23 cellular contexts compared by ENCODE assay signal in the genomic region with DNA sequence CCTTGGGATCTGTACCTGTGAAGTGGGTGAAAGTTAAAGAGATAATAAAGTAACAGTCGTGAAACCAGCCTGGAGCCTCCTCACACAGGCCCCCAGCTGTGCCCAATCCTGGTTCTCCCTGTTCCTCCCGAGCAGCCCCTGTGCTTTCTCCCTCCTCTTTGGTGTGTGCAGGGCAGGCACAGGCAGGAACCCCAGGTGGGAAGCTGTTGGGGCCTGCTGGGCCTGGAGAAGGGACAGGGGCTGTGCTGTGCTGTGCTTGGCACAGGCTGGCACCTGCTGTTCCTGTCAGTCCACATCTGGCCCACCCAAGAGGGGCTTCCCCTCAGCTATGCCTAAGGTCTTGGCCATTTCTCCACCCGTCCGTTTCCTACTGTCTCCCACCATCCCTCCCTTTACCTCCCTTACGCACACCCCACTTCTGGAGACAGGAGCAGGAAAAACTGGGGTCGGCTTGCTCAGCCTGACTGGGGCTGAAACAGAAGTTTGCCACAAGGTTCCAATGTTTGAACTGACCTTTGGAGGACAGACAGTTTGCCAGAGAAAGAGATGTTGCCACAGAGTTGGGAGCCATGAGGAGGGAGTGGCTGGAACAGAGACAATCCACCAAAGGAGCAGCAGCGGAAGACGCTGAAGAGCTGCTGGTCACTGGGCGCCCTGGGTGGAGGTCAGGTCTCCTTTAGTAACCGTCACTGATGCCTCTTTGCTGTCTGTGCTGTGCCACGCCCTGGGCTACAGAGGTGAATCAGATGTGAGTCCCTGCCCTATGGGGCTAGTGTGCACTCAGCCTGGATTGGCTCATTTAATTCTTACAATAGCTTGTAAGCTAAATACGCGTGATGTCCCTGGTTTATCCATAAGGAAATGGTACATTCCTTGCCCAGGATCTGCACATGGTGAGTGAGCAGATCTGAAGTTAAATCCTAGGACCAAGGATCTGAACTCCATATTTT. TPM values are rescaled to one million over a fixed set of nuclear protein-coding genes. Genes with fewer than 3 reads are reported as not detected.
A peak's percentile ranks its signal among the peaks of the same experiment; 100 is the strongest.
DNase-seq lines count a peak whose midpoint lies in the region; ATAC-seq, FAIRE-seq and TF ChIP-seq lines count a peak whose summit lies in the region.
"Had no signal": no experiment of that assay in that cellular context is flagged by ENCODE, and none has a peak within 500 bp of the region (broad histone marks: within the 10 kb centered on the region; RNA-seq: fewer than 3 reads in every experiment).

No MANE protein-coding gene starts in this region.

- intact Hi-C loops in left ventricle myocardium inferior (cut with micrococcal nuclease) (no loop called here), breast epithelium (cut with DNase I; ENCODE audit: low total_unique reads) (no loop called here), upper lobe of right lung (cut with DNase I) (loop anchor here (10.0 kb wide), 1 partner anchor 120 kb away; no protein-coding TSS in a partner anchor)

- no peaks in the 10 kb centered on the region for H3K9me3 ChIP-seq in cardiac muscle cell (ENCODE audit: low read depth)
- H3K9me3 ChIP-seq in left ventricle myocardium inferior (replicated peaks) = no peaks in the 10 kb centered on the region
- H3K9me3 ChIP-seq in breast epithelium = no peaks in the 10 kb centered on the region
- no peaks in the 10 kb centered on the region for H3K9me3 ChIP-seq in keratinocyte (ENCODE audit: control insufficient read depth, low read depth, low read length)
- H3K9me3 ChIP-seq in upper lobe of right lung = no peaks in the 10 kb centered on the region
- H3K9me3 ChIP-seq: right atrium auricular region, stomach, transverse colon had no signal

- ATAC-seq in upper lobe of right lung = peak; percentile 22
- ATAC-seq in activated CD4-positive, CD25-positive, alpha-beta regulatory T cell treated with anti-CD3 and anti-CD28 coated beads, Interleukin-2, amount 50 U/mL, for 24 hours = no peak
- ATAC-seq: CD8-positive, alpha-beta T cell had no signal

- H3K9me1 ChIP-seq in keratinocyte (ENCODE audit: control insufficient read depth, extremely low read depth, insufficient read depth, low read length) = no peaks in the 10 kb centered on the region

- H3K4me2 ChIP-seq in keratinocyte (ENCODE audit: control insufficient read depth, extremely low read depth, insufficient read depth, low read depth, low read length) = peak overlapping the region; percentile 79

- no peak for TF ChIP-seq POLR2A in breast epithelium (IDR thresholded peaks at IDR 0.05)

- H3K4me3 ChIP-seq in cardiac muscle cell (no peak overlapping the region), left ventricle myocardium inferior (no peak overlapping the region), breast epithelium (no peak overlapping the region), keratinocyte (ENCODE audit: control insufficient read depth in 2 of 3, extremely low read depth in 1 of 3, insufficient read depth in 2 of 3, low read depth in 1 of 3, low read length in 3 of 3) (peak overlapping the region; percentile 42 to 73 (median 65)), upper lobe of right lung (no peak overlapping the region)
- H3K4me3 ChIP-seq: right atrium auricular region, stomach, transverse colon had no signal

- TF ChIP-seq CTCF in cardiac muscle cell (IDR thresholded peaks at IDR 0.05; ENCODE audit: low read depth, low read length) (no peak), left ventricle myocardium inferior (IDR thresholded peaks at IDR 0.05; ENCODE audit: borderline replicate concordance) (no peak), breast epithelium (IDR thresholded peaks at IDR 0.05) (no peak), keratinocyte (optimal IDR thresholded peaks at IDR 0.05 in 1 of 3, IDR thresholded peaks at IDR 0.05 in 1 of 3, conservative IDR thresholded peaks at IDR 0.05 in 1 of 3; ENCODE audit: extremely low read depth in 1 of 3, insufficient read depth in 2 of 3, low read length in 3 of 3) (no peak), upper lobe of right lung (IDR thresholded peaks at IDR 0.05) (no peak)

- no peak overlapping the region for H2AFZ ChIP-seq in keratinocyte (ENCODE audit: control insufficient read depth, low read length)

- peak; percentile 98 for FAIRE-seq in keratinocyte (lab: Jason Lieb, UNC)
- FAIRE-seq: endometrium had no signal

- H4K20me1 ChIP-seq in keratinocyte (ENCODE audit: control insufficient read depth, extremely low read depth, insufficient read depth, low read length) = no peaks in the 10 kb centered on the region

- no peak for DNase-seq in cardiac muscle cell (ENCODE audit: low read depth in 1 of 2, low spot score in 1 of 2)
- no peak for DNase-seq in left ventricle myocardium inferior
- no peak for DNase-seq in breast epithelium (ENCODE audit: low spot score in 2 of 2)
- peak; percentile 92 for DNase-seq in keratinocyte (ENCODE audit: low read depth, low spot score)
- no peak for DNase-seq in upper lobe of right lung
- no peak for DNase-seq in medulla oblongata (ENCODE audit: extremely low spot score)
- no peak for DNase-seq in SW 1271 (lab: John Stamatoyannopoulos, UW)
- DNase-seq: activated naive CD4-positive, alpha-beta T cell treated with anti-CD3 and anti-CD28 coated beads, Interleukin-2, amount 50 U/mL, for 16 hours; AML-193; CD8-positive, alpha-beta T cell; central memory CD4-positive, alpha-beta T cell; DMS153; head of caudate nucleus; MV-4-11; naive B cell; NCI-H526 treated with DMSO at 0.1 percent for 48 hours; stomach; T1000; transverse colon had no signal

- H3K36me3 ChIP-seq in cardiac muscle cell (no peaks in the 10 kb centered on the region), left ventricle myocardium inferior (no peaks in the 10 kb centered on the region), breast epithelium (no peaks in the 10 kb centered on the region), keratinocyte (ENCODE audit: control insufficient read depth in 2 of 2, extremely low read depth in 1 of 2, insufficient read depth in 2 of 2, low read length in 2 of 2) (peaks cover 0 to 5% of the 10 kb centered on the region in 2 experiments), upper lobe of right lung (no peaks in the 10 kb centered on the region)
- H3K36me3 ChIP-seq: right atrium auricular region, transverse colon had no signal

- H3K4me1 ChIP-seq in cardiac muscle cell (ENCODE audit: low read depth) (peaks cover 7% of the 10 kb centered on the region), left ventricle myocardium inferior (no peaks in the 10 kb centered on the region), breast epithelium (no peaks in the 10 kb centered on the region), keratinocyte (ENCODE audit: control insufficient read depth, extremely low read depth, insufficient read depth, low read length) (peaks cover 56% of the 10 kb centered on the region), upper lobe of right lung (peaks cover 6% of the 10 kb centered on the region)
- H3K4me1 ChIP-seq: right atrium auricular region had no signal

- peak overlapping the region; percentile 72 for H3K9ac ChIP-seq in keratinocyte (ENCODE audit: control insufficient read depth, extremely low read depth, insufficient read depth, low read length)

- dilution Hi-C loops in keratinocyte (cut with MboI; ENCODE audit: extremely low pct_ligation_motif_present, low sequenced_read_pairs) = no loop called here

- H3K27me3 ChIP-seq in cardiac muscle cell = no peaks in the 10 kb centered on the region
- no peaks in the 10 kb centered on the region for H3K27me3 ChIP-seq in left ventricle myocardium inferior (ENCODE audit: low read depth)
- H3K27me3 ChIP-seq in breast epithelium = no peaks in the 10 kb centered on the region
- H3K27me3 ChIP-seq in keratinocyte (ENCODE audit: control insufficient read depth, extremely low read depth, insufficient read depth, low read length) = no peaks in the 10 kb centered on the region
- no peaks in the 10 kb centered on the region for H3K27me3 ChIP-seq in upper lobe of right lung
- H3K27me3 ChIP-seq: right atrium auricular region, stomach, transverse colon had no signal

- peaks cover 14% of the 10 kb centered on the region for H3K79me2 ChIP-seq in keratinocyte (ENCODE audit: control insufficient read depth, insufficient read depth, low read length)

- H3K27ac ChIP-seq in cardiac muscle cell = peak overlapping the region; percentile 25
- H3K27ac ChIP-seq in left ventricle myocardium inferior (replicated peaks) = no peak overlapping the region
- H3K27ac ChIP-seq in breast epithelium = peak overlapping the region; percentile 7 to 38
- peak overlapping the region; percentile 83 for H3K27ac ChIP-seq in keratinocyte (ENCODE audit: control insufficient read depth, insufficient read depth, low read length)
- no peak overlapping the region for H3K27ac ChIP-seq in upper lobe of right lung
- H3K27ac ChIP-seq: right atrium auricular region, transverse colon had no signal

RNA-seq across cellular contexts. Expression of gene ARTN, which starts 18.8 kb away (rescaled TPM):
- 26.2 and 29.8 TPM in 2 replicates for total RNA-seq in cardiac muscle cell
- 50.5 and 60.4 TPM in 2 replicates for polyA plus RNA-seq in cardiac muscle cell
- 0.14 TPM for total RNA-seq in left ventricle myocardium inferior
- total RNA-seq in breast epithelium = 1 to 10 TPM in 2 of 3 donors, not detected in 1; 1.8 to 2.3 TPM
- 27.2 to 49.5 TPM (median 36.0 TPM) in 3 replicates for polyA plus RNA-seq in keratinocyte
- 8.9 TPM for polyA plus RNA-seq in keratinocyte (2011; ENCODE audit: low read depth)
- 16.7 and 46.2 TPM in 2 replicates for polyA plus RNA-seq in keratinocyte (2011; cell fraction: cytosol; rRNA removed)
- polyA plus RNA-seq in keratinocyte (2011; cell fraction: nucleus; rRNA removed) = 106 and 145 TPM in 2 replicates
- 37.6 and 101 TPM in 2 replicates for polyA plus RNA-seq in keratinocyte (2012; ENCODE audit: low replicate concordance)
- 15.1 to 47.6 TPM (median 17.2 TPM) in 3 replicates for polyA minus RNA-seq in keratinocyte
- polyA minus RNA-seq in keratinocyte (2011; cell fraction: cytosol; rRNA and poly(A)+ RNA removed) = 62.5 TPM
- polyA minus RNA-seq in keratinocyte (2011; cell fraction: nucleus; rRNA and poly(A)+ RNA removed) = 36.9 and 48.7 TPM in 2 replicates
- 0.43 TPM for total RNA-seq in upper lobe of right lung
- total RNA-seq: A172 had no signal

RNA-seq across cellular contexts. Expression of gene IPO13, which starts 31.9 kb away (rescaled TPM):
- 26.2 and 29.2 TPM in 2 replicates for total RNA-seq in cardiac muscle cell
- polyA plus RNA-seq in cardiac muscle cell = 27.9 and 28.6 TPM in 2 replicates
- total RNA-seq in left ventricle myocardium inferior = 57.4 TPM
- 10 to 100 TPM; 18.4 to 23.0 (median 20.5) TPM for total RNA-seq in breast epithelium
- polyA plus RNA-seq in keratinocyte = 20.7 to 40.0 TPM (median 35.7 TPM) in 3 replicates
- 29.5 TPM for polyA plus RNA-seq in keratinocyte (2011; ENCODE audit: low read depth)
- polyA plus RNA-seq in keratinocyte (2011; cell fraction: cytosol; rRNA removed) = 23.3 and 31.4 TPM in 2 replicates
- 88.6 and 100 TPM in 2 replicates for polyA plus RNA-seq in keratinocyte (2011; cell fraction: nucleus; rRNA removed)
- polyA plus RNA-seq in keratinocyte (2012; ENCODE audit: low replicate concordance) = 28.3 and 31.7 TPM in 2 replicates
- polyA minus RNA-seq in keratinocyte = 68.1 to 123 TPM (median 111 TPM) in 3 replicates
- polyA minus RNA-seq in keratinocyte (2011; cell fraction: cytosol; rRNA and poly(A)+ RNA removed) = 58.1 TPM
- polyA minus RNA-seq in keratinocyte (2011; cell fraction: nucleus; rRNA and poly(A)+ RNA removed) = 46.1 and 57.6 TPM in 2 replicates
- total RNA-seq in upper lobe of right lung = 24.9 TPM

RNA-seq across cellular contexts. Expression of gene DPH2, which starts 55.0 kb away (rescaled TPM):
- total RNA-seq in cardiac muscle cell (17.1 and 20.7 TPM in 2 replicates), left ventricle myocardium inferior (18.2 TPM), breast epithelium (10 to 100 TPM; 16.2 to 22.0 (median 18.3) TPM), upper lobe of right lung (18.8 TPM)
- polyA plus RNA-seq in cardiac muscle cell (21.5 and 38.6 TPM in 2 replicates), keratinocyte (30.3 to 35.1 TPM (median 33.5 TPM) in 3 replicates)
- 20.3 TPM for polyA plus RNA-seq in keratinocyte (2011; ENCODE audit: low read depth)
- polyA plus RNA-seq in keratinocyte (2011; cell fraction: cytosol; rRNA removed) = 20.0 and 29.5 TPM in 2 replicates
- polyA plus RNA-seq in keratinocyte (2011; cell fraction: nucleus; rRNA removed) = 72.0 and 76.9 TPM in 2 replicates
- 25.8 and 25.9 TPM in 2 replicates for polyA plus RNA-seq in keratinocyte (2012; ENCODE audit: low replicate concordance)
- 29.9 to 66.6 TPM (median 33.9 TPM) in 3 replicates for polyA minus RNA-seq in keratinocyte
- 35.1 TPM for polyA minus RNA-seq in keratinocyte (2011; cell fraction: cytosol; rRNA and poly(A)+ RNA removed)
- 19.2 and 21.3 TPM in 2 replicates for polyA minus RNA-seq in keratinocyte (2011; cell fraction: nucleus; rRNA and poly(A)+ RNA removed)

RNA-seq across cellular contexts. Expression of gene ATP6V0B, which starts 59.9 kb away (rescaled TPM):
- total RNA-seq in cardiac muscle cell (87.5 and 171 TPM in 2 replicates), left ventricle myocardium inferior (80.6 TPM), breast epithelium (100 to 1,000 TPM; 131 to 156 (median 155) TPM), upper lobe of right lung (191 TPM)
- polyA plus RNA-seq in cardiac muscle cell (263 and 316 TPM in 2 replicates), keratinocyte (195 to 325 TPM (median 233 TPM) in 3 replicates)
- 37.8 TPM for polyA plus RNA-seq in keratinocyte (2011; ENCODE audit: low read depth)
- polyA plus RNA-seq in keratinocyte (2011; cell fraction: cytosol; rRNA removed) = 213 and 278 TPM in 2 replicates
- polyA plus RNA-seq in keratinocyte (2011; cell fraction: nucleus; rRNA removed) = 257 and 265 TPM in 2 replicates
- 176 and 266 TPM in 2 replicates for polyA plus RNA-seq in keratinocyte (2012; ENCODE audit: low replicate concordance)
- polyA minus RNA-seq in keratinocyte = 176 to 259 TPM (median 180 TPM) in 3 replicates
- 211 TPM for polyA minus RNA-seq in keratinocyte (2011; cell fraction: cytosol; rRNA and poly(A)+ RNA removed)
- 69.2 and 72.5 TPM in 2 replicates for polyA minus RNA-seq in keratinocyte (2011; cell fraction: nucleus; rRNA and poly(A)+ RNA removed)

Comparison
In these comparisons a context has a peak if more than half of its experiments do, and no peak if none do; other contexts are left out.
1. H3K27ac ChIP-seq: peak in cardiac muscle cell (single experiment), breast epithelium (2 of 2) and keratinocyte (single experiment); none in left ventricle myocardium inferior (single experiment) and upper lobe of right lung (single experiment).
2. H3K4me3 ChIP-seq: peak in keratinocyte (3 of 3); none in cardiac muscle cell (single experiment), left ventricle myocardium inferior (single experiment), breast epithelium (0 of 3) and upper lobe of right lung (single experiment).